In genomic region chrX:55206152-55206941, GRCh38 we compare ENCODE assay signal across 28 cellular contexts. TPM values are rescaled to one million over a fixed set of nuclear protein-coding genes. Genes with fewer than 3 reads are reported as not detected.
"Had no signal": no experiment of that assay in that cellular context is flagged by ENCODE, and none has a peak within 500 bp of the region (broad histone marks: within the 10 kb centered on the region; RNA-seq: fewer than 3 reads in every experiment).

No MANE protein-coding gene starts in this region.

- H3K9me3 ChIP-seq: esophagus squamous epithelium, heart right ventricle, lower lobe of right lung, ovary, psoas muscle, sigmoid colon, stomach, thyroid gland, vagina had no signal

- DNase-seq: effector memory CD8-positive, alpha-beta T cell; erythroblast; esophagus squamous epithelium; foreskin melanocyte; glutamatergic neuron; heart right ventricle; hippocampal formation; islet precursor cell; kidney glomerular epithelial cell; left ventricle myocardium superior; lower lobe of right lung; natural killer cell; occipital lobe; ovary; posterior cingulate gyrus; psoas muscle; right cardiac atrium; sigmoid colon; stimulated activated CD4-positive, alpha-beta T cell treated with anti-CD3 and anti-CD28 coated beads, Interleukin-2, amount 100 ng/mL, for 24 hours; stimulated activated CD4-positive, alpha-beta T cell treated with anti-CD3 and anti-CD28 coated beads, Interleukin-4, amount 100 ng/mL, for 24 hours; stimulated activated naive CD4-positive, alpha-beta T cell treated with Interleukin-2 at 50 U/mL for 16 hours; stomach; thyroid gland; trophoblast cell had no signal

- H3K27ac ChIP-seq: esophagus squamous epithelium, heart right ventricle, lower lobe of right lung, ovary, psoas muscle, sigmoid colon, stomach, thyroid gland, vagina had no signal

- ATAC-seq: effector memory CD8-positive, alpha-beta T cell; heart right ventricle; left ventricle myocardium superior; lower lobe of right lung; natural killer cell; psoas muscle; right cardiac atrium; stimulated activated effector memory CD8-positive, alpha-beta T cell treated with anti-CD3 and anti-CD28 coated beads, Interleukin-12 subunit alpha, Interleukin-12 subunit beta, amount 100 ng/mL, for 72 hours had no signal

- FAIRE-seq: endometrium had no signal

- H3K4me1 ChIP-seq: heart right ventricle, lower lobe of right lung, psoas muscle, sigmoid colon, stomach, thyroid gland, vagina had no signal

- H3K4me3 ChIP-seq: esophagus squamous epithelium, heart right ventricle, lower lobe of right lung, ovary, psoas muscle, sigmoid colon, stomach, thyroid gland, vagina had no signal

RNA-seq across cellular contexts. Expression of gene PAGE5, which starts 13.8 kb away (rescaled TPM):
- polyA plus RNA-seq: heart right ventricle, neural cell, ovary, psoas muscle, right cardiac atrium, sigmoid colon, stomach had no signal

RNA-seq across cellular contexts. Expression of gene PAGE3, which starts 58.4 kb away (rescaled TPM):
- polyA plus RNA-seq: heart right ventricle, neural cell, ovary, psoas muscle, right cardiac atrium, sigmoid colon, stomach had no signal
